In genomic region chr12:11482955-11483354, GRCh38 we compare ENCODE assay signal across 20 cellular contexts.
DNase-seq lines count a peak whose midpoint lies in the region; ATAC-seq and TF ChIP-seq lines count a peak whose summit lies in the region.
"Had no signal": no experiment of that assay in that cellular context is flagged by ENCODE, and none has a peak within 500 bp of the region (broad histone marks: within the 10 kb centered on the region; RNA-seq: fewer than 3 reads in every experiment).

No MANE protein-coding gene starts in this region.

- DNase-seq in MCF 10A (ENCODE audit: unreplicated experiment): peak; percentile 70
- DNase-seq in breast epithelium (ENCODE audit: low spot score in 2 of 2): no peak
- DNase-seq in mammary epithelial cell: peak; percentile 57
- DNase-seq in iris pigment epithelial cell (ENCODE audit: low read depth): peak; percentile 90
- no peak for DNase-seq in G401 (ENCODE audit: low spot score)
- DNase-seq in NCI-H774 (lab: John Stamatoyannopoulos, UW): no peak
- no peak for DNase-seq in effector memory CD8-positive, alpha-beta T cell
- no peak for DNase-seq in DMS 273 (lab: John Stamatoyannopoulos, UW; ENCODE audit: unreplicated experiment)
- DNase-seq: activated CD8-positive, alpha-beta memory T cell treated with anti-CD3 and anti-CD28 coated beads, Interleukin-2, amount 50 U/mL, for 4 hours; activated naive CD4-positive, alpha-beta T cell treated with anti-CD3 and anti-CD28 coated beads for 36 hours; CD4-positive, CD25-positive, alpha-beta regulatory T cell; central memory CD4-positive, alpha-beta T cell; NCI-H1092; NCI-H2107; stimulated activated CD4-positive, alpha-beta T cell treated with anti-CD3 and anti-CD28 coated beads, Interleukin-4, amount 100 ng/mL, for 24 hours; T-helper 1 cell; tibial artery had no signal

- H3K36me3 ChIP-seq in breast epithelium (no peaks in the 10 kb centered on the region), mammary epithelial cell (ENCODE audit: insufficient read depth, low read length) (no peaks in the 10 kb centered on the region)
- H3K36me3 ChIP-seq: tibial artery had no signal

- no peak overlapping the region for H3K4me2 ChIP-seq in mammary epithelial cell (ENCODE audit: insufficient read depth, low read depth, low read length)

- no peak for ATAC-seq in effector memory CD8-positive, alpha-beta T cell (replicated peaks)
- ATAC-seq: activated CD4-positive, CD25-positive, alpha-beta regulatory T cell treated with anti-CD3 and anti-CD28 coated beads, Interleukin-2, amount 50 U/mL, for 24 hours; sciatic nerve had no signal

- no peak overlapping the region for H3K4me3 ChIP-seq in breast epithelium
- no peak overlapping the region for H3K4me3 ChIP-seq in mammary epithelial cell (replicated peaks in 1 of 3; ENCODE audit: insufficient read depth in 1 of 3, low read depth in 2 of 3, low read length in 3 of 3)
- H3K4me3 ChIP-seq: tibial artery had no signal

- no peaks in the 10 kb centered on the region for H3K36me3 Mint-ChIP-seq in MCF 10A (ENCODE audit: insufficient read depth, unreplicated experiment)
- no peaks in the 10 kb centered on the region for H3K36me3 Mint-ChIP-seq in effector memory CD8-positive, alpha-beta T cell (ENCODE audit: insufficient read depth)
- H3K36me3 Mint-ChIP-seq: CD4-positive, CD25-positive, alpha-beta regulatory T cell had no signal

- POLR2A ChIA-PET in MCF 10A (lab: Yijun Ruan, JAX): interaction anchor here (0.6 to 1.3 kb wide), 4 partner anchors 246 to 733 kb away, joined by 3 to 6 read pairs (median 3); no protein-coding TSS in a partner anchor

- no peak overlapping the region for H3K9ac ChIP-seq in mammary epithelial cell (ENCODE audit: insufficient read depth, low read length)

- no peaks in the 10 kb centered on the region for H3K4me1 ChIP-seq in breast epithelium
- no peaks in the 10 kb centered on the region for H3K4me1 ChIP-seq in mammary epithelial cell (ENCODE audit: insufficient read depth, low read length)

- CTCF ChIA-PET in MCF 10A (lab: Yijun Ruan, JAX): interaction anchor here (0.6 to 9.3 kb wide), 9 partner anchors 24 to 1680 kb away, joined by 3 to 243 read pairs (median 3); no protein-coding TSS in a partner anchor
- CTCF ChIA-PET in mammary epithelial cell (lab: Charles Lee; ENCODE audit: low non-redundant PET): interaction anchor here (0.6 kb wide), 1 partner anchor 660 kb away, joined by 5 read pairs; no protein-coding TSS in a partner anchor

- H3K27ac Mint-ChIP-seq in MCF 10A (ENCODE audit: low read depth, unreplicated experiment): peak overlapping the region; percentile 80
- H3K27ac Mint-ChIP-seq in effector memory CD8-positive, alpha-beta T cell: no peak overlapping the region
- H3K27ac Mint-ChIP-seq: activated naive CD4-positive, alpha-beta T cell treated with anti-CD3 and anti-CD28 coated beads for 36 hours; CD4-positive, CD25-positive, alpha-beta regulatory T cell had no signal

- peaks cover 14% of the 10 kb centered on the region for H3K27me3 Mint-ChIP-seq in MCF 10A (ENCODE audit: insufficient read depth, unreplicated experiment)
- H3K27me3 Mint-ChIP-seq in effector memory CD8-positive, alpha-beta T cell: peaks cover 31 to 46% of the 10 kb centered on the region in 2 donors

- intact Hi-C loops in MCF 10A (cut with micrococcal nuclease): no loop called here
- intact Hi-C loops in breast epithelium (cut with DNase I; ENCODE audit: low total_unique reads): no loop called here
- intact Hi-C loops in mammary epithelial cell (cut with micrococcal nuclease): no loop called here

- TF ChIP-seq CTCF in MCF 10A (IDR thresholded peaks at IDR 0.05; ENCODE audit: unreplicated experiment): no peak
- no peak for TF ChIP-seq CTCF in breast epithelium (IDR thresholded peaks at IDR 0.05)
- TF ChIP-seq CTCF in mammary epithelial cell (conservative IDR thresholded peaks at IDR 0.05 in 1 of 2, IDR thresholded peaks at IDR 0.05 in 1 of 2; ENCODE audit: extremely low read depth in 1 of 2, insufficient read depth in 1 of 2, low read depth in 1 of 2, low read length in 2 of 2): no peak

- H3K4me1 Mint-ChIP-seq in MCF 10A (ENCODE audit: insufficient read depth, unreplicated experiment): peaks cover 9% of the 10 kb centered on the region
- peaks cover 0 to 4% of the 10 kb centered on the region in 2 donors for H3K4me1 Mint-ChIP-seq in effector memory CD8-positive, alpha-beta T cell (ENCODE audit: low read depth in 2 of 2)

- dilution Hi-C loops in mammary epithelial cell (cut with HindIII; ENCODE audit: low sequenced_read_pairs): no loop called here

- TF ChIP-seq POLR2A in breast epithelium (IDR thresholded peaks at IDR 0.05): no peak

- H3K9me3 Mint-ChIP-seq in MCF 10A (ENCODE audit: unreplicated experiment): no peaks in the 10 kb centered on the region
- H3K9me3 Mint-ChIP-seq in effector memory CD8-positive, alpha-beta T cell: no peaks in the 10 kb centered on the region
- H3K9me3 Mint-ChIP-seq: activated naive CD4-positive, alpha-beta T cell treated with anti-CD3 and anti-CD28 coated beads for 36 hours; CD4-positive, CD25-positive, alpha-beta regulatory T cell had no signal

- 57% methylated on average over 2 of the region's 2 CpGs for WGBS in mammary epithelial cell (ENCODE audit: low coverage, missing lambda C conversion rate)

- H2AFZ ChIP-seq in mammary epithelial cell (ENCODE audit: low read depth, low read length): no peak overlapping the region

- no peak overlapping the region for H3K27ac ChIP-seq in breast epithelium
- H3K27ac ChIP-seq in mammary epithelial cell (ENCODE audit: insufficient read depth, low read depth, low read length): no peak overlapping the region
- H3K27ac ChIP-seq: RWPE1, tibial artery had no signal

- no peaks in the 10 kb centered on the region for H3K79me2 ChIP-seq in mammary epithelial cell (ENCODE audit: insufficient read depth, low read length)

- peak overlapping the region; percentile 40 for H3K4me3 Mint-ChIP-seq in MCF 10A (ENCODE audit: unreplicated experiment)
- no peak overlapping the region for H3K4me3 Mint-ChIP-seq in effector memory CD8-positive, alpha-beta T cell
- H3K4me3 Mint-ChIP-seq: activated naive CD4-positive, alpha-beta T cell treated with anti-CD3 and anti-CD28 coated beads for 36 hours; CD4-positive, CD25-positive, alpha-beta regulatory T cell had no signal

- no peaks in the 10 kb centered on the region for H4K20me1 ChIP-seq in mammary epithelial cell (ENCODE audit: insufficient read depth, low read length)

- H3K9me3 ChIP-seq in breast epithelium: no peaks in the 10 kb centered on the region
- no peaks in the 10 kb centered on the region for H3K9me3 ChIP-seq in mammary epithelial cell (replicated peaks; ENCODE audit: insufficient read depth, low read length)
- H3K9me3 ChIP-seq: tibial artery had no signal

- BruUV-seq in MCF 10A (replicated peaks; lab: Mats Ljungman, UMichigan): no TSS peak
- BruUV-seq in mammary epithelial cell (replicated peaks; lab: Mats Ljungman, UMichigan): no TSS peak

- H3K27me3 ChIP-seq in breast epithelium (no peaks in the 10 kb centered on the region), mammary epithelial cell (ENCODE audit: insufficient read depth, low read length) (no peaks in the 10 kb centered on the region)

- in situ Hi-C loops in mammary epithelial cell (cut with MboI; ENCODE audit: low sequenced_read_pairs in 2 of 2): loop anchor here in 1 of 2 donors (10.0 kb wide), 1 partner anchor 708 kb away; no protein-coding TSS in a partner anchor
- in situ Hi-C loops in G401 (cut with HindIII; ENCODE audit: low sequenced_read_pairs): loop anchor here (25.0 kb wide), 1 partner anchor 246 kb away; no protein-coding TSS in a partner anchor

Comparison
In these comparisons a context has a peak if more than half of its experiments do, and no peak if none do; other contexts are left out.
1. DNase-seq: peak in MCF 10A (single experiment), mammary epithelial cell (single experiment) and iris pigment epithelial cell (single experiment); none in breast epithelium (0 of 2), G401 (single experiment), NCI-H774 (single experiment), effector memory CD8-positive, alpha-beta T cell (0 of 3) and DMS 273 (single experiment).